ENCODE assay signal across 1 cellular context in the genomic region with DNA sequence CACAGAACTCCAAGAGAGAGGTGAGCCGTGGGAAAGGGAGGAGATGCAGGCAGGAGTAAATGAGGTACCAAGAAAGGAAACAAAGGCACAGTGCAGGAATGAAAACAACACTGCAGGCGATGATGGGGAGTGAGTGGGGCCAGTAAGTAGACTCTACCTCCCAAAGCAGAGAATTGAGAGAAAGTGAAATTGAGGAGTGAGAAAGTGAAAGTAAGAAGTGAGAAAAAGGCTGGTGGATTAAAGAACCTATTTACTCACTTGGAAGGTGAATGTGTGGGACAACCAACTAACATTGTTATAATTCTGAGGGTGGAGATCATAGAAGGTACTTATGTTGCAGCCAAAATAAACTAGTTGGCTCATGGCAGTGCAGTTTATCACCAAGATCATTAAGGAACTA.
TF ChIP-seq lines count a peak whose summit lies in the region.

No MANE protein-coding gene starts in this region.

TF ChIP-seq in GM12878, 131 proteins besides CTCF, POLR2A, EP300 and RAD21:
- no peak for TF ChIP-seq SMC3 (IDR thresholded peaks at IDR 0.05; ENCODE audit: borderline replicate concordance, low read length)
- TF ChIP-seq ZSCAN29 (IDR thresholded peaks at IDR 0.05): no peak
- TF ChIP-seq SREBF1 (IDR thresholded peaks at IDR 0.05; ENCODE audit: low read length): no peak
- TF ChIP-seq NRF1 (conservative IDR thresholded peaks at IDR 0.05; ENCODE audit: low read depth, low read length): no peak
- no peak for TF ChIP-seq SIN3A (IDR thresholded peaks at IDR 0.05; ENCODE audit: low read depth, low read length)
- TF ChIP-seq ZBED1 (IDR thresholded peaks at IDR 0.05; ENCODE audit: borderline replicate concordance): no peak
